In genomic region chr10:72333111-72334012, GRCh38 we compare ENCODE assay signal across 8 cellular contexts. TPM values are rescaled to one million over a fixed set of nuclear protein-coding genes. Genes with fewer than 3 reads are reported as not detected.
A peak's percentile ranks its signal among the peaks of the same experiment; 100 is the strongest.
DNase-seq lines count a peak whose midpoint lies in the region; ATAC-seq and TF ChIP-seq lines count a peak whose summit lies in the region.

No MANE protein-coding gene starts in this region.

- peak overlapping the region; percentile 97 for H3K27ac ChIP-seq in caudate nucleus (ENCODE audit: low read depth, low read length)
- H3K27ac ChIP-seq in upper lobe of right lung, result peak overlapping the region; percentile 94

- H3K9me3 ChIP-seq in upper lobe of right lung, result no peaks in the 10 kb centered on the region

- no peak for TF ChIP-seq CTCF in upper lobe of right lung (IDR thresholded peaks at IDR 0.05)

- H3K4me3 Mint-ChIP-seq in activated naive CD4-positive, alpha-beta T cell treated with anti-CD3 and anti-CD28 coated beads, Interleukin-2, amount 10 ng/mL, durations not matched to agents 7 days and 5 days, result peak overlapping the region; percentile 30
- peak overlapping the region in 6 of 8 donors; percentile 54 to 92 (median 71) for H3K4me3 Mint-ChIP-seq in naive B cell

- peaks cover 89% of the 10 kb centered on the region for H3K4me1 Mint-ChIP-seq in activated naive CD4-positive, alpha-beta T cell treated with anti-CD3 and anti-CD28 coated beads, Interleukin-2, amount 10 ng/mL, durations not matched to agents 7 days and 5 days
- H3K4me1 Mint-ChIP-seq in naive B cell, result peaks cover 57 to 86% (median 83%) of the 10 kb centered on the region in 3 donors

- H3K36me3 Mint-ChIP-seq in activated naive CD4-positive, alpha-beta T cell treated with anti-CD3 and anti-CD28 coated beads, Interleukin-2, amount 10 ng/mL, durations not matched to agents 7 days and 5 days, result peaks cover 40% of the 10 kb centered on the region
- peaks cover 0 to 7% of the 10 kb centered on the region in 2 donors for H3K36me3 Mint-ChIP-seq in naive B cell

- no peak overlapping the region for H3K4me3 ChIP-seq in upper lobe of right lung

- ATAC-seq in naive B cell (ENCODE audit: low read depth in 2 of 2), result no peak
- no peak for ATAC-seq in upper lobe of right lung

- H3K27me3 Mint-ChIP-seq in activated naive CD4-positive, alpha-beta T cell treated with anti-CD3 and anti-CD28 coated beads, Interleukin-2, amount 10 ng/mL, durations not matched to agents 7 days and 5 days, result no peaks in the 10 kb centered on the region
- H3K27me3 Mint-ChIP-seq in naive B cell, result no peaks in the 10 kb centered on the region

- no peaks in the 10 kb centered on the region for H3K27me3 ChIP-seq in upper lobe of right lung

- intact Hi-C loops in upper lobe of right lung (cut with DNase I), result no loop called here

- H3K9me3 Mint-ChIP-seq in activated naive CD4-positive, alpha-beta T cell treated with anti-CD3 and anti-CD28 coated beads, Interleukin-2, amount 10 ng/mL, durations not matched to agents 7 days and 5 days, result no peaks in the 10 kb centered on the region
- peaks cover 0 to 1% (median 0%) of the 10 kb centered on the region in 7 donors for H3K9me3 Mint-ChIP-seq in naive B cell

- H3K27ac Mint-ChIP-seq in activated naive CD4-positive, alpha-beta T cell treated with anti-CD3 and anti-CD28 coated beads, Interleukin-2, amount 10 ng/mL, durations not matched to agents 7 days and 5 days, result peak overlapping the region; percentile 98
- peak overlapping the region; percentile 96 to 99 (median 98) for H3K27ac Mint-ChIP-seq in naive B cell

- peaks cover 81% of the 10 kb centered on the region for H3K4me1 ChIP-seq in upper lobe of right lung

- CTCF ChIA-PET in activated naive CD4-positive, alpha-beta T cell treated with anti-CD3 and anti-CD28 coated beads, Interleukin-2, amount 10 ng/mL, durations not matched to agents 7 days and 5 days (lab: Charles Lee), result interaction anchor here (1.2 to 9.2 kb wide), 7 partner anchors 11 to 285 kb away, joined by 3 to 101 read pairs (median 8); partner anchors contain the start of gene DDIT4

- DNase-seq in activated naive CD4-positive, alpha-beta T cell treated with anti-CD3 and anti-CD28 coated beads, Interleukin-2, amount 10 ng/mL, durations not matched to agents 7 days and 5 days, result no peak
- DNase-seq in activated naive CD4-positive, alpha-beta T cell treated with anti-CD3 and anti-CD28 coated beads, Interleukin-2, amount 50 U/mL, for 16 hours, result no peak
- DNase-seq in caudate nucleus (lab: John Stamatoyannopoulos, UW) (no peak), naive B cell (no peak), upper lobe of right lung (peak; percentile 61), NCI-H1092 treated with DMSO at 0.1 percent for 48 hours (lab: John Stamatoyannopoulos, UW) (no peak), NCI-H2227 treated with DMSO at 0.1 percent for 48 hours (lab: John Stamatoyannopoulos, UW) (no peak), NCI-H446 treated with DMSO at 0.1 percent for 48 hours (lab: John Stamatoyannopoulos, UW) (no peak)

- H3K36me3 ChIP-seq in upper lobe of right lung, result peaks cover 47% of the 10 kb centered on the region

RNA-seq across cellular contexts. Expression of gene DNAJB12, which starts 21.4 kb away (rescaled TPM):
- 10 to 100 TPM; 15.7 to 28.4 (median 18.6) TPM for polyA plus RNA-seq in naive B cell (ENCODE audit: low read depth in 6 of 6)
- total RNA-seq in upper lobe of right lung, result 39.9 TPM

RNA-seq across cellular contexts. Expression of gene DDIT4, which starts 59.6 kb away (rescaled TPM):
- polyA plus RNA-seq in naive B cell (ENCODE audit: low read depth in 6 of 6), result 100 to 1,000 TPM in 1 of 6 donors, 10 to 100 TPM in 5; 22.6 to 124 (median 78.2) TPM
- total RNA-seq in upper lobe of right lung, result 200 TPM
